In the genomic region with DNA sequence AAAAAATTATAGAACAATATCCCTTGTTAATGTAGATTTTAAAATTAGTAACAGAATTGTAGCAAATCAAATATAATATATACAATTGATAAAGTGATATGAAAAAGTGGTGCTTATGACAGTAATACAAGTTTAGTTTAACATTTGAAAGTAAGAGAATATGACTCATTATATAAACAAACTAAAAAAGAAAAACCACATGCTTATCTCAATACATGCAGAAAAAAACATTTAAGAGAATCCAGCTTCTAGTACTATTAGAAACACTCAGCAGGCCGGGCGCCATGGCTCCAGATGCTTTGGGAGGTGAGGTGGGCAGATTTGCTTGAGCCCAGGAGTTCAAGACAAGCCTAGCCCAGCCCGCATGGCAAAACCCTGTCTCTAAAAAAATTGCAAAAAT, we compare ENCODE assay signal across 18 cellular contexts.
DNase-seq lines count a peak whose midpoint lies in the region; ATAC-seq, FAIRE-seq and TF ChIP-seq lines count a peak whose summit lies in the region.
"Had no signal": no experiment of that assay in that cellular context is flagged by ENCODE, and none has a peak within 500 bp of the region (broad histone marks: within the 10 kb centered on the region; RNA-seq: fewer than 3 reads in every experiment).

No MANE protein-coding gene starts in this region.

- H3K4me2 ChIP-seq in astrocyte (ENCODE audit: low read length) = no peak overlapping the region
- no peak overlapping the region for H3K4me2 ChIP-seq in mammary epithelial cell (ENCODE audit: insufficient read depth, low read depth, low read length)
- H3K4me2 ChIP-seq: neural progenitor cell had no signal

- TF ChIP-seq CTCF in HEK293 (tag by site-specific recombination; IDR thresholded peaks at IDR 0.05) (no peak), astrocyte (IDR thresholded peaks at IDR 0.05; ENCODE audit: insufficient read depth, low read depth, low read length) (no peak), fibroblast of pulmonary artery (IDR thresholded peaks at IDR 0.05; ENCODE audit: low read length, missing control alignments) (no peak), mammary epithelial cell (conservative IDR thresholded peaks at IDR 0.05 in 1 of 2, IDR thresholded peaks at IDR 0.05 in 1 of 2; ENCODE audit: extremely low read depth in 1 of 2, insufficient read depth in 1 of 2, low read depth in 1 of 2, low read length in 2 of 2) (no peak), D721Med (IDR thresholded peaks at IDR 0.05; ENCODE audit: insufficient read depth, missing control alignments) (no peak)

- H3K27me3 Mint-ChIP-seq in astrocyte (ENCODE audit: low read depth, unreplicated experiment) = no peaks in the 10 kb centered on the region
- H3K27me3 Mint-ChIP-seq: IgD-negative memory B cell had no signal

- H3K36me3 ChIP-seq in HEK293 (ENCODE audit: control insufficient read depth in 2 of 2, insufficient read depth in 1 of 2, low read length in 2 of 2) (no peaks in the 10 kb centered on the region), astrocyte (ENCODE audit: insufficient read depth, low read length) (no peaks in the 10 kb centered on the region), mammary epithelial cell (ENCODE audit: insufficient read depth, low read length) (no peaks in the 10 kb centered on the region)
- H3K36me3 ChIP-seq: cardiac muscle cell, neural progenitor cell, upper lobe of left lung had no signal

- BruUV-seq in mammary epithelial cell (replicated peaks; lab: Mats Ljungman, UMichigan) = no TSS peak

- CTCF ChIA-PET in HEK293 (lab: Yijun Ruan, JAX) (no interaction called here), mammary epithelial cell (lab: Charles Lee; ENCODE audit: low non-redundant PET) (no interaction called here)

- H3K27me3 ChIP-seq in astrocyte (ENCODE audit: insufficient read depth, low read length) (peaks cover 3% of the 10 kb centered on the region), mammary epithelial cell (ENCODE audit: insufficient read depth, low read length) (no peaks in the 10 kb centered on the region)
- H3K27me3 ChIP-seq: cardiac muscle cell, neural progenitor cell, upper lobe of left lung had no signal

- H3K36me3 Mint-ChIP-seq in astrocyte (ENCODE audit: low read depth, unreplicated experiment) = no peaks in the 10 kb centered on the region
- H3K36me3 Mint-ChIP-seq: activated CD8-positive, alpha-beta memory T cell treated with anti-CD3 and anti-CD28 coated beads, Interleukin-2, amount 10 ng/mL, durations not matched to agents 7 days and 5 days; activated naive CD8-positive, alpha-beta T cell; IgD-negative memory B cell; neural progenitor cell had no signal

- H3K79me2 ChIP-seq in astrocyte (ENCODE audit: insufficient read depth, low read length) = no peaks in the 10 kb centered on the region
- H3K79me2 ChIP-seq in mammary epithelial cell (ENCODE audit: insufficient read depth, low read length) = no peaks in the 10 kb centered on the region

- H3K4me3 Mint-ChIP-seq in astrocyte (ENCODE audit: unreplicated experiment) = no peak overlapping the region
- H3K4me3 Mint-ChIP-seq: activated CD8-positive, alpha-beta memory T cell treated with anti-CD3 and anti-CD28 coated beads, Interleukin-2, amount 10 ng/mL, durations not matched to agents 7 days and 5 days; activated naive CD8-positive, alpha-beta T cell; HFFc6; IgD-negative memory B cell; neural progenitor cell had no signal

- DNase-seq in astrocyte (ENCODE audit: low read depth) (peak; percentile 53), fibroblast of pulmonary artery (ENCODE audit: low read depth) (peak; percentile 26), renal cortical epithelial cell (ENCODE audit: low read depth) (peak; percentile 9), LoVo (ENCODE audit: low spot score) (no peak), mammary epithelial cell (no peak), D721Med (ENCODE audit: insufficient read length, low spot score) (no peak)
- DNase-seq: activated CD4-positive, alpha-beta T cell treated with anti-CD3 and anti-CD28 coated beads for 48 hours; activated CD8-positive, alpha-beta memory T cell treated with anti-CD3 and anti-CD28 coated beads, Interleukin-2, amount 10 ng/mL, durations not matched to agents 7 days and 5 days; HFFc6; NCI-H748 treated with DMSO at 0.1 percent for 48 hours; T-helper 1 cell; upper lobe of left lung had no signal

- WGBS in mammary epithelial cell (ENCODE audit: low coverage, missing lambda C conversion rate) = 100% methylated on average over 3 of the region's 3 CpGs

- H3K9me3 Mint-ChIP-seq in astrocyte (ENCODE audit: unreplicated experiment) = no peaks in the 10 kb centered on the region
- H3K9me3 Mint-ChIP-seq: HFFc6, neural progenitor cell had no signal

- peaks cover 3% of the 10 kb centered on the region; the same call in 1 of the 2 replicates for H3K4me1 ChIP-seq in HEK293 (ENCODE audit: control insufficient read depth, insufficient read depth, low read length)
- no peaks in the 10 kb centered on the region for H3K4me1 ChIP-seq in astrocyte (ENCODE audit: insufficient read depth, low read length)
- H3K4me1 ChIP-seq in mammary epithelial cell (ENCODE audit: insufficient read depth, low read length) = no peaks in the 10 kb centered on the region
- H3K4me1 ChIP-seq: neural progenitor cell, upper lobe of left lung had no signal

- no peak overlapping the region for H3K27ac Mint-ChIP-seq in astrocyte (ENCODE audit: unreplicated experiment)
- H3K27ac Mint-ChIP-seq: activated CD8-positive, alpha-beta memory T cell treated with anti-CD3 and anti-CD28 coated beads, Interleukin-2, amount 10 ng/mL, durations not matched to agents 7 days and 5 days; activated naive CD8-positive, alpha-beta T cell; HFFc6; IgD-negative memory B cell; neural progenitor cell had no signal

- FAIRE-seq in astrocyte (lab: Jason Lieb, UNC) (no peak), D721Med (lab: Jason Lieb, UNC) (no peak)

- POLR2A ChIA-PET in HEK293 (lab: Yijun Ruan, JAX) = no interaction called here

- H3K27ac ChIP-seq in HEK293 (ENCODE audit: extremely low read depth, low read depth, low read length) = no peak overlapping the region
- no peak overlapping the region for H3K27ac ChIP-seq in astrocyte (ENCODE audit: low read depth, low read length)
- no peak overlapping the region for H3K27ac ChIP-seq in mammary epithelial cell (ENCODE audit: insufficient read depth, low read depth, low read length)
- H3K27ac ChIP-seq: cardiac muscle cell, neural progenitor cell, upper lobe of left lung had no signal

- H3K4me3 ChIP-seq in HEK293 (ENCODE audit: low read depth, low read length) = no peak overlapping the region
- H3K4me3 ChIP-seq in astrocyte (ENCODE audit: insufficient read depth, low read depth, low read length) = no peak overlapping the region
- no peak overlapping the region for H3K4me3 ChIP-seq in fibroblast of pulmonary artery (replicated peaks; ENCODE audit: low read depth, low read length)
- no peak overlapping the region for H3K4me3 ChIP-seq in mammary epithelial cell (replicated peaks in 1 of 3; ENCODE audit: insufficient read depth in 1 of 3, low read depth in 2 of 3, low read length in 3 of 3)
- H3K4me3 ChIP-seq: cardiac muscle cell, neural progenitor cell, upper lobe of left lung had no signal

- intact Hi-C loops in mammary epithelial cell (cut with micrococcal nuclease) = no loop called here

- in situ Hi-C loops in mammary epithelial cell (cut with MboI; ENCODE audit: low sequenced_read_pairs in 2 of 2) = loop anchor here in 1 of 2 donors (25.0 kb wide), 1 partner anchor 440 kb away; no protein-coding TSS in a partner anchor

- dilution Hi-C loops in mammary epithelial cell (cut with HindIII; ENCODE audit: low sequenced_read_pairs) = no loop called here

- H2AFZ ChIP-seq in astrocyte (ENCODE audit: low read depth, low read length) = no peak overlapping the region
- no peak overlapping the region for H2AFZ ChIP-seq in mammary epithelial cell (ENCODE audit: low read depth, low read length)
- H2AFZ ChIP-seq: neural progenitor cell had no signal

- H3K4me1 Mint-ChIP-seq in astrocyte (ENCODE audit: low read depth, unreplicated experiment) = no peaks in the 10 kb centered on the region
- H3K4me1 Mint-ChIP-seq: activated CD8-positive, alpha-beta memory T cell treated with anti-CD3 and anti-CD28 coated beads, Interleukin-2, amount 10 ng/mL, durations not matched to agents 7 days and 5 days; IgD-negative memory B cell; neural progenitor cell had no signal

- no peaks in the 10 kb centered on the region for H3K9me3 ChIP-seq in HEK293 (ENCODE audit: control insufficient read depth, insufficient read depth, low read depth, low read length)
- H3K9me3 ChIP-seq in astrocyte (ENCODE audit: insufficient read depth, low read depth, low read length) = no peaks in the 10 kb centered on the region
- no peaks in the 10 kb centered on the region for H3K9me3 ChIP-seq in mammary epithelial cell (replicated peaks; ENCODE audit: insufficient read depth, low read length)
- H3K9me3 ChIP-seq: upper lobe of left lung had no signal

- no peak overlapping the region for H3K9ac ChIP-seq in astrocyte (ENCODE audit: low read length)
- H3K9ac ChIP-seq in mammary epithelial cell (ENCODE audit: insufficient read depth, low read length) = no peak overlapping the region
- H3K9ac ChIP-seq: neural progenitor cell had no signal

- no peak for ATAC-seq in HG03095 (IDR thresholded peaks at IDR 0.05; ENCODE audit: unreplicated experiment)
- ATAC-seq: activated CD8-positive, alpha-beta memory T cell treated with anti-CD3 and anti-CD28 coated beads, Interleukin-2, amount 10 ng/mL, durations not matched to agents 7 days and 5 days had no signal

- H4K20me1 ChIP-seq in astrocyte (ENCODE audit: insufficient read depth, low read length) = no peaks in the 10 kb centered on the region
- no peaks in the 10 kb centered on the region for H4K20me1 ChIP-seq in mammary epithelial cell (ENCODE audit: insufficient read depth, low read length)

TF ChIP-seq in HEK293, 187 proteins besides CTCF, POLR2A, EP300 and RAD21 (continues in another document):
- TF ChIP-seq, protein P1, sequence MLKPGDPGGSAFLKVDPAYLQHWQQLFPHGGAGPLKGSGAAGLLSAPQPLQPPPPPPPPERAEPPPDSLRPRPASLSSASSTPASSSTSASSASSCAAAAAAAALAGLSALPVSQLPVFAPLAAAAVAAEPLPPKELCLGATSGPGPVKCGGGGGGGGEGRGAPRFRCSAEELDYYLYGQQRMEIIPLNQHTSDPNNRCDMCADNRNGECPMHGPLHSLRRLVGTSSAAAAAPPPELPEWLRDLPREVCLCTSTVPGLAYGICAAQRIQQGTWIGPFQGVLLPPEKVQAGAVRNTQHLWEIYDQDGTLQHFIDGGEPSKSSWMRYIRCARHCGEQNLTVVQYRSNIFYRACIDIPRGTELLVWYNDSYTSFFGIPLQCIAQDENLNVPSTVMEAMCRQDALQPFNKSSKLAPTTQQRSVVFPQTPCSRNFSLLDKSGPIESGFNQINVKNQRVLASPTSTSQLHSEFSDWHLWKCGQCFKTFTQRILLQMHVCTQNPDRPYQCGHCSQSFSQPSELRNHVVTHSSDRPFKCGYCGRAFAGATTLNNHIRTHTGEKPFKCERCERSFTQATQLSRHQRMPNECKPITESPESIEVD (tag by site-specific recombination; IDR thresholded peaks at IDR 0.05) = 0 out of 2 replicates have a peak, but pooled peaks have one; percentile 8

Comparison
In these comparisons a context has a peak if more than half of its experiments do, and no peak if none do; other contexts are left out.
1. DNase-seq: peak in astrocyte (single experiment), fibroblast of pulmonary artery (single experiment) and renal cortical epithelial cell (single experiment); none in LoVo (single experiment), mammary epithelial cell (single experiment) and D721Med (single experiment).